In genomic region chr1:27959792-27960603, GRCh38 we compare ENCODE assay signal across 8 cellular contexts. TPM values are rescaled to one million over a fixed set of nuclear protein-coding genes. Genes with fewer than 3 reads are reported as not detected.
DNase-seq lines count a peak whose midpoint lies in the region; ATAC-seq and TF ChIP-seq lines count a peak whose summit lies in the region.

A gene with protein sequence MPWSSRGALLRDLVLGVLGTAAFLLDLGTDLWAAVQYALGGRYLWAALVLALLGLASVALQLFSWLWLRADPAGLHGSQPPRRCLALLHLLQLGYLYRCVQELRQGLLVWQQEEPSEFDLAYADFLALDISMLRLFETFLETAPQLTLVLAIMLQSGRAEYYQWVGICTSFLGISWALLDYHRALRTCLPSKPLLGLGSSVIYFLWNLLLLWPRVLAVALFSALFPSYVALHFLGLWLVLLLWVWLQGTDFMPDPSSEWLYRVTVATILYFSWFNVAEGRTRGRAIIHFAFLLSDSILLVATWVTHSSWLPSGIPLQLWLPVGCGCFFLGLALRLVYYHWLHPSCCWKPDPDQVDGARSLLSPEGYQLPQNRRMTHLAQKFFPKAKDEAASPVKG (plus strand): TSS chr1:27959973. CDS start chr1:27960070, 97 bp downstream.

- H4K91ac ChIP-seq in trophoblast cell (ENCODE audit: low read depth, low read length): peak within 1 kb of the TSS; percentile 80

- H2BK120ac ChIP-seq in trophoblast cell (ENCODE audit: insufficient read depth, low read length, poor library complexity): peak within 1 kb of the TSS; percentile 62

- peak within 1 kb of the TSS; percentile 86 for H3K4me3 Mint-ChIP-seq in glutamatergic neuron (ENCODE audit: unreplicated experiment)

- H3K27ac ChIP-seq in trophoblast cell (ENCODE audit: low read depth, low read length) (peak within 1 kb of the TSS; percentile 76), transverse colon (peak within 1 kb of the TSS; percentile 94 to 96 (median 96))

- no peak for TF ChIP-seq EP300 in transverse colon (IDR thresholded peaks at IDR 0.05; ENCODE audit: low read depth)

- H3K27ac Mint-ChIP-seq in activated naive CD4-positive, alpha-beta T cell treated with anti-CD3 and anti-CD28 coated beads, Interleukin-2, amount 50 U/mL, for 72 hours: peak within 1 kb of the TSS; percentile 81 to 87
- H3K27ac Mint-ChIP-seq in glutamatergic neuron (ENCODE audit: unreplicated experiment): peak within 1 kb of the TSS; percentile 62

- H4K8ac ChIP-seq in trophoblast cell (ENCODE audit: low read depth, low read length): peak within 1 kb of the TSS; percentile 88

- WGBS in trophoblast cell (ENCODE audit: extremely low coverage, insufficient coverage, insufficient read length): no CpG with 5 or more reads among the region's 68 CpGs
- WGBS in transverse colon (ENCODE audit: low coverage in 1 of 2), 2 donors: 8% methylated on average over 10 of the region's 68 CpGs; no CpG with 5 or more reads in 1 of the 2 donors

- peak within 1 kb of the TSS; percentile 30 for H3K9ac ChIP-seq in trophoblast cell (ENCODE audit: low read length)

- H3K79me1 ChIP-seq in trophoblast cell (ENCODE audit: low read length): peaks cover 8% of the 10 kb centered on the region

- peak within 1 kb of the TSS; percentile 80 for H3K4me3 ChIP-seq in trophoblast cell (ENCODE audit: low read depth, low read length)
- H3K4me3 ChIP-seq in transverse colon: peak within 1 kb of the TSS; percentile 56 to 71 (median 68)

- H3K36me3 Mint-ChIP-seq in activated naive CD4-positive, alpha-beta T cell treated with anti-CD3 and anti-CD28 coated beads, Interleukin-2, amount 50 U/mL, for 72 hours: no peaks in the 10 kb centered on the region
- no peaks in the 10 kb centered on the region for H3K36me3 Mint-ChIP-seq in glutamatergic neuron (ENCODE audit: unreplicated experiment)

- no peaks in the 10 kb centered on the region for H3K27me3 ChIP-seq in trophoblast cell (ENCODE audit: insufficient read depth, low read length)
- no peaks in the 10 kb centered on the region for H3K27me3 ChIP-seq in transverse colon

- DNase-seq in C1 segment of cervical spinal cord (lab: John Stamatoyannopoulos, UW) (peak in 13 of 14 donors; percentile 25 to 82 (median 63)), HK-2 (ENCODE audit: unreplicated experiment) (peak; percentile 87), glutamatergic neuron (peak; percentile 82), trophoblast cell (peak; percentile 76 to 80), transverse colon (peak; percentile 89)
- peak; percentile 86 to 87 for DNase-seq in activated naive CD4-positive, alpha-beta T cell treated with anti-CD3 and anti-CD28 coated beads, Interleukin-2, amount 50 U/mL, for 72 hours (ENCODE audit: low spot score in 2 of 2)

- H2AK5ac ChIP-seq in trophoblast cell (ENCODE audit: low read length): no peak within 1 kb of the TSS

- peak; percentile 91 for ATAC-seq in GM19351 (IDR thresholded peaks at IDR 0.05; ENCODE audit: unreplicated experiment)
- peak; percentile 96 to 99 for ATAC-seq in activated naive CD4-positive, alpha-beta T cell treated with anti-CD3 and anti-CD28 coated beads, Interleukin-2, amount 50 U/mL, for 72 hours

- peak within 1 kb of the TSS; percentile 86 for H3K4me2 ChIP-seq in trophoblast cell (ENCODE audit: low read length)

- H3K36me3 ChIP-seq in trophoblast cell (ENCODE audit: control insufficient read depth in 1 of 2, insufficient read depth in 2 of 2, low read length in 2 of 2) (peaks cover 0 to 13% of the 10 kb centered on the region in 2 experiments), transverse colon (no peaks in the 10 kb centered on the region)

- H3K9me3 ChIP-seq in trophoblast cell (ENCODE audit: insufficient read depth, low read depth, low read length) (no peaks in the 10 kb centered on the region), transverse colon (no peaks in the 10 kb centered on the region)

- H3K79me2 ChIP-seq in trophoblast cell (ENCODE audit: control insufficient read depth, insufficient read depth, low read length, poor library complexity): peaks cover 8% of the 10 kb centered on the region

- peaks cover 6% of the 10 kb centered on the region for H3K4me1 Mint-ChIP-seq in glutamatergic neuron (ENCODE audit: low read depth, unreplicated experiment)

- H3K4ac ChIP-seq in trophoblast cell (ENCODE audit: low read depth, low read length): peak within 1 kb of the TSS; percentile 19

- H4K12ac ChIP-seq in trophoblast cell (ENCODE audit: low read depth, low read length): peak within 1 kb of the TSS; percentile 88

- TF ChIP-seq POLR2A in Raji (IDR thresholded peaks at IDR 0.05; ENCODE audit: insufficient read depth, low read depth, low read length): peak; percentile 33
- peak; percentile 70 for TF ChIP-seq POLR2A in transverse colon (IDR thresholded peaks at IDR 0.05)

- no peaks in the 10 kb centered on the region for H3K9me3 Mint-ChIP-seq in activated naive CD4-positive, alpha-beta T cell treated with anti-CD3 and anti-CD28 coated beads, Interleukin-2, amount 50 U/mL, for 72 hours
- H3K9me3 Mint-ChIP-seq in glutamatergic neuron (ENCODE audit: unreplicated experiment): peaks cover 4% of the 10 kb centered on the region

- H2BK12ac ChIP-seq in trophoblast cell (ENCODE audit: low read length): no peak within 1 kb of the TSS

- H3K14ac ChIP-seq in trophoblast cell (ENCODE audit: low read length): peak within 1 kb of the TSS; percentile 78

- H3K23ac ChIP-seq in trophoblast cell (ENCODE audit: low read length): no peak within 1 kb of the TSS

- TF ChIP-seq CTCF in glutamatergic neuron (IDR thresholded peaks at IDR 0.05; ENCODE audit: partially characterized antibody, unreplicated experiment) (peak; percentile 21), transverse colon (IDR thresholded peaks at IDR 0.05) (peak; percentile 38 to 72 (median 42))

- H3K18ac ChIP-seq in trophoblast cell (ENCODE audit: low read length): peak within 1 kb of the TSS; percentile 91

- in situ Hi-C loops in transverse colon (cut with MboI; ENCODE audit: low pct_ligation_motif_present in 1 of 4, low pct_unique_long_range_greater_than_20kb in 1 of 4, low sequenced_read_pairs in 3 of 4): no loop called here

- peaks cover 2% of the 10 kb centered on the region for H3K27me3 Mint-ChIP-seq in glutamatergic neuron (ENCODE audit: unreplicated experiment)

- H3K4me1 ChIP-seq in trophoblast cell (ENCODE audit: control insufficient read depth in 1 of 2, insufficient read depth in 2 of 2, low read length in 2 of 2) (peaks cover 5 to 9% of the 10 kb centered on the region in 2 experiments), transverse colon (peaks cover 10 to 27% (median 22%) of the 10 kb centered on the region in 4 donors)

- H2BK5ac ChIP-seq in trophoblast cell (ENCODE audit: low read depth, low read length, poor library complexity): peak within 1 kb of the TSS; percentile 41

- peak within 1 kb of the TSS; percentile 99 for H2AFZ ChIP-seq in trophoblast cell (ENCODE audit: insufficient read depth, low read length, poor library complexity)

- intact Hi-C loops in transverse colon (cut with DNase I; ENCODE audit: low total_unique reads): no loop called here

RNA-seq across cellular contexts. Expression of the gene that starts here (rescaled TPM):
- total RNA-seq in activated naive CD4-positive, alpha-beta T cell treated with anti-CD3 and anti-CD28 coated beads, Interleukin-2, amount 50 U/mL, for 72 hours: 1 to 10 TPM; 4.6 to 4.7 TPM
- total RNA-seq in glutamatergic neuron (ENCODE audit: unreplicated experiment): 14.2 TPM
- 9.3 and 10.2 TPM in 2 replicates for polyA plus RNA-seq in trophoblast cell (2013)
- total RNA-seq in transverse colon: 10 to 100 TPM in 3 of 4 donors, 1 to 10 TPM in 1; 8.6 to 13.8 (median 10.4) TPM

Comparison
In these comparisons a context has a peak if more than half of its experiments do, and no peak if none do; other contexts are left out.
1. Peak in every context shown above with its lines: DNase-seq, ATAC-seq, H3K4me3 ChIP-seq and H3K27ac ChIP-seq.